In the genomic region with DNA sequence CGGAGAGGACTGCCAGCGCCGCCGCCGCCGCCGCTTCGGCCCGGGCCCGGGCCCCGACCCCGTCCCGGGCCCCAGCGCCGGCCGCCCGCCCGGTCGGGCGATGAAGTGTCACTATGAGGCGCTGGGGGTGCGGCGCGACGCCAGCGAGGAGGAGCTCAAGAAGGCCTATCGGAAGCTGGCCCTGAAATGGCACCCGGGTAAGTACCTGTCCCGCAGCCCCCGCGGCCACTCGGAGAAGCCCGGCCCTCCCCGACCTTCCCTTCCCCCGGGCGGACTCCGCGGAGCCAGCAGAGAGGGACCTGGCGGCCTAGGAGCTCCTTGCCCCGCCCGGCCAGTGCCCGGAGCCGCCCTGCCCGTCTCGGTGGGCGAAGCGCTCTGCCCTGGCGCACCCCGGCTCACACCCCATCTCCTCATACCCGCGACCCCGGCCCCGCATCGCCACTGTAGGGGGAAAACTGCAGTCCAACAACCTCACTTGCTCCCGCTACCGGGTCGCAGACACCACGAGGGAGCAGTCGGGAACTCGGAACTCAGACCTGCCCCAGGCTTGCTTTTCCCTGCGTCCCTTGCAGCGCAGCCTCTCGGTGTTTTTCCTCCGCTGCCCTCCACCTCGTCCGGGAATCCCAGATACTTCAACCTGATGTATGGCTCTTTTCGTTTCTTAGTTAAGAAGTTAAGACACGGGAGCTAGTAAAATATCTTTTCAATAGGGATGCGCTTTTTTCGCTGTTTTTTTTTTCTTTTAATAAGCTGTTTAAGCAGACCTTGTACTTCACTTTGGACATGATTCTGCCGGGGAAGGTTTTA, we compare ENCODE assay signal across 1 cellular context.
TF ChIP-seq lines count a peak whose summit lies in the region.

No MANE protein-coding gene starts in this region.

TF ChIP-seq in HEK293, 187 proteins besides CTCF, POLR2A, EP300 and RAD21 (continued from another document and continues in another):
- TF ChIP-seq, protein P1, sequence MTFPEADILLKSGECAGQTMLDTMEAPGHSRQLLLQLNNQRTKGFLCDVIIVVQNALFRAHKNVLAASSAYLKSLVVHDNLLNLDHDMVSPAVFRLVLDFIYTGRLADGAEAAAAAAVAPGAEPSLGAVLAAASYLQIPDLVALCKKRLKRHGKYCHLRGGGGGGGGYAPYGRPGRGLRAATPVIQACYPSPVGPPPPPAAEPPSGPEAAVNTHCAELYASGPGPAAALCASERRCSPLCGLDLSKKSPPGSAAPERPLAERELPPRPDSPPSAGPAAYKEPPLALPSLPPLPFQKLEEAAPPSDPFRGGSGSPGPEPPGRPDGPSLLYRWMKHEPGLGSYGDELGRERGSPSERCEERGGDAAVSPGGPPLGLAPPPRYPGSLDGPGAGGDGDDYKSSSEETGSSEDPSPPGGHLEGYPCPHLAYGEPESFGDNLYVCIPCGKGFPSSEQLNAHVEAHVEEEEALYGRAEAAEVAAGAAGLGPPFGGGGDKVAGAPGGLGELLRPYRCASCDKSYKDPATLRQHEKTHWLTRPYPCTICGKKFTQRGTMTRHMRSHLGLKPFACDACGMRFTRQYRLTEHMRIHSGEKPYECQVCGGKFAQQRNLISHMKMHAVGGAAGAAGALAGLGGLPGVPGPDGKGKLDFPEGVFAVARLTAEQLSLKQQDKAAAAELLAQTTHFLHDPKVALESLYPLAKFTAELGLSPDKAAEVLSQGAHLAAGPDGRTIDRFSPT (tag by site-specific recombination; IDR thresholded peaks at IDR 0.05), result peak; percentile 96
- TF ChIP-seq YY1 (tag by site-specific recombination; IDR thresholded peaks at IDR 0.05), result 0 out of 2 replicates have a peak, but pooled peaks have one; percentile 28
- TF ChIP-seq ZNF155 (tag by site-specific recombination; IDR thresholded peaks at IDR 0.05), result no peak
- no peak for TF ChIP-seq SCRT1 (tag by site-specific recombination; IDR thresholded peaks at IDR 0.05; ENCODE audit: borderline replicate concordance)
- TF ChIP-seq ZNF701 (tag by site-specific recombination; IDR thresholded peaks at IDR 0.05), result no peak
- TF ChIP-seq, protein P2, sequence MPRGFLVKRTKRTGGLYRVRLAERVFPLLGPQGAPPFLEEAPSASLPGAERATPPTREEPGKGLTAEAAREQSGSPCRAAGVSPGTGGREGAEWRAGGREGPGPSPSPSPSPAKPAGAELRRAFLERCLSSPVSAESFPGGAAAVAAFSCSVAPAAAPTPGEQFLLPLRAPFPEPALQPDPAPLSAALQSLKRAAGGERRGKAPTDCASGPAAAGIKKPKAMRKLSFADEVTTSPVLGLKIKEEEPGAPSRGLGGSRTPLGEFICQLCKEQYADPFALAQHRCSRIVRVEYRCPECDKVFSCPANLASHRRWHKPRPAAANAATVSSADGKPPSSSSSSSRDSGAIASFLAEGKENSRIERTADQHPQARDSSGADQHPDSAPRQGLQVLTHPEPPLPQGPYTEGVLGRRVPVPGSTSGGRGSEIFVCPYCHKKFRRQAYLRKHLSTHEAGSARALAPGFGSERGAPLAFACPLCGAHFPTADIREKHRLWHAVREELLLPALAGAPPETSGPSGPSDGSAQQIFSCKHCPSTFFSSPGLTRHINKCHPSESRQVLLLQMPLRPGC (tag by site-specific recombination; IDR thresholded peaks at IDR 0.05), result peak; percentile 51; the same call in 1 of the 2 replicates
- TF ChIP-seq ZNF610 (tag by site-specific recombination; IDR thresholded peaks at IDR 0.05; ENCODE audit: borderline replicate concordance), result 0 out of 2 replicates have a peak, but pooled peaks have one; percentile 52
- no peak for TF ChIP-seq ZNF510 (tag by site-specific recombination; IDR thresholded peaks at IDR 0.05; ENCODE audit: insufficient replicate concordance)
- TF ChIP-seq ZNF623 (tag by site-specific recombination; IDR thresholded peaks at IDR 0.05), result no peak
- no peak for TF ChIP-seq ZNF626 (tag by site-specific recombination; IDR thresholded peaks at IDR 0.05)
- TF ChIP-seq, protein P3, sequence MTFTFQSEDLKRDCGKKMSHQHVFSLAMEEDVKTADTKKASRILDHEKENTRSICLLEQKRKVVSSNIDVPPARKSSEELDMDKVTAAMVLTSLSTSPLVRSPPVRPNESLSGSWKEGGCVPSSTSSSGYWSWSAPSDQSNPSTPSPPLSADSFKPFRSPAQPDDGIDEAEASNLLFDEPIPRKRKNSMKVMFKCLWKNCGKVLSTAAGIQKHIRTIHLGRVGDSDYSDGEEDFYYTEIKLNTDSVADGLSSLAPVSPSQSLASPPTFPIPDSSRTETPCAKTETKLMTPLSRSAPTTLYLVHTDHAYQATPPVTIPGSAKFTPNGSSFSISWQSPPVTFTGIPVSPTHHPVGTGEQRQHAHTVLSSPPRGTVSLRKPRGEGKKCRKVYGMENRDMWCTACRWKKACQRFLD (tag by site-specific recombination; IDR thresholded peaks at IDR 0.05), result no peak
- TF ChIP-seq, protein P4, sequence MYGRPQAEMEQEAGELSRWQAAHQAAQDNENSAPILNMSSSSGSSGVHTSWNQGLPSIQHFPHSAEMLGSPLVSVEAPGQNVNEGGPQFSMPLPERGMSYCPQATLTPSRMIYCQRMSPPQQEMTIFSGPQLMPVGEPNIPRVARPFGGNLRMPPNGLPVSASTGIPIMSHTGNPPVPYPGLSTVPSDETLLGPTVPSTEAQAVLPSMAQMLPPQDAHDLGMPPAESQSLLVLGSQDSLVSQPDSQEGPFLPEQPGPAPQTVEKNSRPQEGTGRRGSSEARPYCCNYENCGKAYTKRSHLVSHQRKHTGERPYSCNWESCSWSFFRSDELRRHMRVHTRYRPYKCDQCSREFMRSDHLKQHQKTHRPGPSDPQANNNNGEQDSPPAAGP (tag by site-specific recombination; IDR thresholded peaks at IDR 0.05), result peak; percentile 86
- peak; percentile 34; the same call in 1 of the 2 replicates for TF ChIP-seq ZNF391 (tag by site-specific recombination; IDR thresholded peaks at IDR 0.05; ENCODE audit: borderline replicate concordance, low read depth)
- TF ChIP-seq, protein P5, sequence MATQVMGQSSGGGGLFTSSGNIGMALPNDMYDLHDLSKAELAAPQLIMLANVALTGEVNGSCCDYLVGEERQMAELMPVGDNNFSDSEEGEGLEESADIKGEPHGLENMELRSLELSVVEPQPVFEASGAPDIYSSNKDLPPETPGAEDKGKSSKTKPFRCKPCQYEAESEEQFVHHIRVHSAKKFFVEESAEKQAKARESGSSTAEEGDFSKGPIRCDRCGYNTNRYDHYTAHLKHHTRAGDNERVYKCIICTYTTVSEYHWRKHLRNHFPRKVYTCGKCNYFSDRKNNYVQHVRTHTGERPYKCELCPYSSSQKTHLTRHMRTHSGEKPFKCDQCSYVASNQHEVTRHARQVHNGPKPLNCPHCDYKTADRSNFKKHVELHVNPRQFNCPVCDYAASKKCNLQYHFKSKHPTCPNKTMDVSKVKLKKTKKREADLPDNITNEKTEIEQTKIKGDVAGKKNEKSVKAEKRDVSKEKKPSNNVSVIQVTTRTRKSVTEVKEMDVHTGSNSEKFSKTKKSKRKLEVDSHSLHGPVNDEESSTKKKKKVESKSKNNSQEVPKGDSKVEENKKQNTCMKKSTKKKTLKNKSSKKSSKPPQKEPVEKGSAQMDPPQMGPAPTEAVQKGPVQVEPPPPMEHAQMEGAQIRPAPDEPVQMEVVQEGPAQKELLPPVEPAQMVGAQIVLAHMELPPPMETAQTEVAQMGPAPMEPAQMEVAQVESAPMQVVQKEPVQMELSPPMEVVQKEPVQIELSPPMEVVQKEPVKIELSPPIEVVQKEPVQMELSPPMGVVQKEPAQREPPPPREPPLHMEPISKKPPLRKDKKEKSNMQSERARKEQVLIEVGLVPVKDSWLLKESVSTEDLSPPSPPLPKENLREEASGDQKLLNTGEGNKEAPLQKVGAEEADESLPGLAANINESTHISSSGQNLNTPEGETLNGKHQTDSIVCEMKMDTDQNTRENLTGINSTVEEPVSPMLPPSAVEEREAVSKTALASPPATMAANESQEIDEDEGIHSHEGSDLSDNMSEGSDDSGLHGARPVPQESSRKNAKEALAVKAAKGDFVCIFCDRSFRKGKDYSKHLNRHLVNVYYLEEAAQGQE (tag by site-specific recombination; IDR thresholded peaks at IDR 0.05), result no peak; the same call in 1 of the 2 replicates
- TF ChIP-seq ZNF785 (tag by site-specific recombination; IDR thresholded peaks at IDR 0.05), result no peak
- TF ChIP-seq ZBTB8A (tag by site-specific recombination; IDR thresholded peaks at IDR 0.05), result peak; percentile 79
- peak; percentile 85 for TF ChIP-seq ZNF501 (tag by site-specific recombination; IDR thresholded peaks at IDR 0.05)
- TF ChIP-seq ZNF37A (tag by site-specific recombination; IDR thresholded peaks at IDR 0.05), result no peak
- no peak for TF ChIP-seq ZNF274 (IDR thresholded peaks at IDR 0.05; ENCODE audit: low read length)
- TF ChIP-seq ZNF274 (tag by site-specific recombination; IDR thresholded peaks at IDR 0.05; ENCODE audit: borderline replicate concordance), result no peak
- TF ChIP-seq, protein P6, sequence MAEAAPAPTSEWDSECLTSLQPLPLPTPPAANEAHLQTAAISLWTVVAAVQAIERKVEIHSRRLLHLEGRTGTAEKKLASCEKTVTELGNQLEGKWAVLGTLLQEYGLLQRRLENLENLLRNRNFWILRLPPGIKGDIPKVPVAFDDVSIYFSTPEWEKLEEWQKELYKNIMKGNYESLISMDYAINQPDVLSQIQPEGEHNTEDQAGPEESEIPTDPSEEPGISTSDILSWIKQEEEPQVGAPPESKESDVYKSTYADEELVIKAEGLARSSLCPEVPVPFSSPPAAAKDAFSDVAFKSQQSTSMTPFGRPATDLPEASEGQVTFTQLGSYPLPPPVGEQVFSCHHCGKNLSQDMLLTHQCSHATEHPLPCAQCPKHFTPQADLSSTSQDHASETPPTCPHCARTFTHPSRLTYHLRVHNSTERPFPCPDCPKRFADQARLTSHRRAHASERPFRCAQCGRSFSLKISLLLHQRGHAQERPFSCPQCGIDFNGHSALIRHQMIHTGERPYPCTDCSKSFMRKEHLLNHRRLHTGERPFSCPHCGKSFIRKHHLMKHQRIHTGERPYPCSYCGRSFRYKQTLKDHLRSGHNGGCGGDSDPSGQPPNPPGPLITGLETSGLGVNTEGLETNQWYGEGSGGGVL (tag by site-specific recombination; IDR thresholded peaks at IDR 0.05), result peak; percentile 43; the same call in 1 of the 2 replicates
- TF ChIP-seq ZNF600 (tag by site-specific recombination; IDR thresholded peaks at IDR 0.05), result peak; percentile 93
- peak; percentile 55 for TF ChIP-seq SP7 (tag by site-specific recombination; IDR thresholded peaks at IDR 0.05)
- TF ChIP-seq REPIN1 (tag by site-specific recombination; IDR thresholded peaks at IDR 0.05; ENCODE audit: low read depth), result 0 out of 2 replicates have a peak, but pooled peaks have one; percentile 37
- TF ChIP-seq, protein P7, sequence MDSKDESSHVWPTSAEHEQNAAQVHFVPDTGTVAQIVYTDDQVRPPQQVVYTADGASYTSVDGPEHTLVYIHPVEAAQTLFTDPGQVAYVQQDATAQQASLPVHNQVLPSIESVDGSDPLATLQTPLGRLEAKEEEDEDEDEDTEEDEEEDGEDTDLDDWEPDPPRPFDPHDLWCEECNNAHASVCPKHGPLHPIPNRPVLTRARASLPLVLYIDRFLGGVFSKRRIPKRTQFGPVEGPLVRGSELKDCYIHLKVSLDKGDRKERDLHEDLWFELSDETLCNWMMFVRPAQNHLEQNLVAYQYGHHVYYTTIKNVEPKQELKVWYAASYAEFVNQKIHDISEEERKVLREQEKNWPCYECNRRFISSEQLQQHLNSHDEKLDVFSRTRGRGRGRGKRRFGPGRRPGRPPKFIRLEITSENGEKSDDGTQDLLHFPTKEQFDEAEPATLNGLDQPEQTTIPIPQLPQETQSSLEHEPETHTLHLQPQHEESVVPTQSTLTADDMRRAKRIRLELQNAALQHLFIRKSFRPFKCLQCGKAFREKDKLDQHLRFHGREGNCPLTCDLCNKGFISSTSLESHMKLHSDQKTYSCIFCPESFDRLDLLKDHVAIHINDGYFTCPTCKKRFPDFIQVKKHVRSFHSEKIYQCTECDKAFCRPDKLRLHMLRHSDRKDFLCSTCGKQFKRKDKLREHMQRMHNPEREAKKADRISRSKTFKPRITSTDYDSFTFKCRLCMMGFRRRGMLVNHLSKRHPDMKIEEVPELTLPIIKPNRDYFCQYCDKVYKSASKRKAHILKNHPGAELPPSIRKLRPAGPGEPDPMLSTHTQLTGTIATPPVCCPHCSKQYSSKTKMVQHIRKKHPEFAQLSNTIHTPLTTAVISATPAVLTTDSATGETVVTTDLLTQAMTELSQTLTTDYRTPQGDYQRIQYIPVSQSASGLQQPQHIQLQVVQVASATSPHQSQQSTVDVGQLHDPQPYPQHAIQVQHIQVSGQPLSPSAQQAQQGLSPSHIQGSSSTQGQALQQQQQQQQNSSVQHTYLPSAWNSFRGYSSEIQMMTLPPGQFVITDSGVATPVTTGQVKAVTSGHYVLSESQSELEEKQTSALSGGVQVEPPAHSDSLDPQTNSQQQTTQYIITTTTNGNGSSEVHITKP (tag by site-specific recombination; IDR thresholded peaks at IDR 0.05), result 0 out of 2 replicates have a peak, but pooled peaks have one; percentile 23
- TF ChIP-seq ZNF2 (tag by site-specific recombination; IDR thresholded peaks at IDR 0.05), result 0 out of 2 replicates have a peak, but pooled peaks have one; percentile 37
- TF ChIP-seq, protein P8, sequence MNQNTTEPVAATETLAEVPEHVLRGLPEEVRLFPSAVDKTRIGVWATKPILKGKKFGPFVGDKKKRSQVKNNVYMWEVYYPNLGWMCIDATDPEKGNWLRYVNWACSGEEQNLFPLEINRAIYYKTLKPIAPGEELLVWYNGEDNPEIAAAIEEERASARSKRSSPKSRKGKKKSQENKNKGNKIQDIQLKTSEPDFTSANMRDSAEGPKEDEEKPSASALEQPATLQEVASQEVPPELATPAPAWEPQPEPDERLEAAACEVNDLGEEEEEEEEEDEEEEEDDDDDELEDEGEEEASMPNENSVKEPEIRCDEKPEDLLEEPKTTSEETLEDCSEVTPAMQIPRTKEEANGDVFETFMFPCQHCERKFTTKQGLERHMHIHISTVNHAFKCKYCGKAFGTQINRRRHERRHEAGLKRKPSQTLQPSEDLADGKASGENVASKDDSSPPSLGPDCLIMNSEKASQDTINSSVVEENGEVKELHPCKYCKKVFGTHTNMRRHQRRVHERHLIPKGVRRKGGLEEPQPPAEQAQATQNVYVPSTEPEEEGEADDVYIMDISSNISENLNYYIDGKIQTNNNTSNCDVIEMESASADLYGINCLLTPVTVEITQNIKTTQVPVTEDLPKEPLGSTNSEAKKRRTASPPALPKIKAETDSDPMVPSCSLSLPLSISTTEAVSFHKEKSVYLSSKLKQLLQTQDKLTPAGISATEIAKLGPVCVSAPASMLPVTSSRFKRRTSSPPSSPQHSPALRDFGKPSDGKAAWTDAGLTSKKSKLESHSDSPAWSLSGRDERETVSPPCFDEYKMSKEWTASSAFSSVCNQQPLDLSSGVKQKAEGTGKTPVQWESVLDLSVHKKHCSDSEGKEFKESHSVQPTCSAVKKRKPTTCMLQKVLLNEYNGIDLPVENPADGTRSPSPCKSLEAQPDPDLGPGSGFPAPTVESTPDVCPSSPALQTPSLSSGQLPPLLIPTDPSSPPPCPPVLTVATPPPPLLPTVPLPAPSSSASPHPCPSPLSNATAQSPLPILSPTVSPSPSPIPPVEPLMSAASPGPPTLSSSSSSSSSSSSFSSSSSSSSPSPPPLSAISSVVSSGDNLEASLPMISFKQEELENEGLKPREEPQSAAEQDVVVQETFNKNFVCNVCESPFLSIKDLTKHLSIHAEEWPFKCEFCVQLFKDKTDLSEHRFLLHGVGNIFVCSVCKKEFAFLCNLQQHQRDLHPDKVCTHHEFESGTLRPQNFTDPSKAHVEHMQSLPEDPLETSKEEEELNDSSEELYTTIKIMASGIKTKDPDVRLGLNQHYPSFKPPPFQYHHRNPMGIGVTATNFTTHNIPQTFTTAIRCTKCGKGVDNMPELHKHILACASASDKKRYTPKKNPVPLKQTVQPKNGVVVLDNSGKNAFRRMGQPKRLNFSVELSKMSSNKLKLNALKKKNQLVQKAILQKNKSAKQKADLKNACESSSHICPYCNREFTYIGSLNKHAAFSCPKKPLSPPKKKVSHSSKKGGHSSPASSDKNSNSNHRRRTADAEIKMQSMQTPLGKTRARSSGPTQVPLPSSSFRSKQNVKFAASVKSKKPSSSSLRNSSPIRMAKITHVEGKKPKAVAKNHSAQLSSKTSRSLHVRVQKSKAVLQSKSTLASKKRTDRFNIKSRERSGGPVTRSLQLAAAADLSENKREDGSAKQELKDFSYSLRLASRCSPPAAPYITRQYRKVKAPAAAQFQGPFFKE (tag by site-specific recombination; IDR thresholded peaks at IDR 0.05; ENCODE audit: borderline replicate concordance), result 0 out of 2 replicates have a peak, but pooled peaks have one; percentile 79
- no peak for TF ChIP-seq ZNF473 (tag by site-specific recombination; IDR thresholded peaks at IDR 0.05)
